In the genomic region with DNA sequence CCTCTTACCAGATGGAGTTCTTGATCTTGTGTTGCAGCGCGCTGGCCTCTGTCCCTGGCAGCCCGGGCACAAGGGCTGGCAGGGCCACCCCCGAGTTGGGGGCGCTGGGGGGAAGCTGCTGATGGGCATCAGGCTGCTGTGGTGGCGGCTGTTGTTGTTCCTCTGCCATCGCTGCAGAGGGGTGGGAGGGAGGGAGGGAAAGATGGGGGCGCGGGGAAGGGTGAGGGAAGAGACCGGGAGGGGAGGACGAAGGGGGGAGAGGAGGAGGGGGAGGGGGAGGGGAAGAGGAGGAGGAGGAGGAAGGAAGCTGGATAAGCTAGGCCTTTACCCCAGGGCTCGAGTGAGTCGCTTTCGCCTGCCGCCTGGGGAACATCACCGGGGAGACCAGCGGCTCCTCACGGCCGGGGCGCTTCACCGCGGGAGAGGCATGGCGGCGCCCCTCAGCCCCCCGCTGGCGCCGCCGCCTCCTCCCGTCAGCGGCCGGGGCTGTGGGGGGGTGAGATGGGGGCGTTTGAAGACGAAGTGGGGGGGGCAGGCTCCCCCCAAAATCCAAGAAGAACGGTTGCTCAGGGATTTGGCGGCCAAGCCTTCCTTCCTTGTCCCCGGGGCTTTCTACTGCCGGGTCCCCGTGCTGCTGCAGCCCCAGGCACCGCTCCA, we compare ENCODE assay signal across 8 cellular contexts. TPM values are rescaled to one million over a fixed set of nuclear protein-coding genes. Genes with fewer than 3 reads are reported as not detected.
DNase-seq lines count a peak whose midpoint lies in the region; ATAC-seq and TF ChIP-seq lines count a peak whose summit lies in the region.

No MANE protein-coding gene starts in this region.

- H3K9ac ChIP-seq in mammary epithelial cell (ENCODE audit: insufficient read depth, low read length): peak overlapping the region; percentile 51

- H3K27ac ChIP-seq in KOPT-K1 (ENCODE audit: low read depth, low read length, poor library complexity, severe bottlenecking) (peak overlapping the region; percentile 85), mammary epithelial cell (ENCODE audit: insufficient read depth, low read depth, low read length) (peak overlapping the region; percentile 56), skin epidermis (peak overlapping the region; percentile 83 to 99 (median 96))

- H3K4me1 Mint-ChIP-seq in T-helper 1 cell treated with Interleukin-12 subunit alpha and Interleukin-12 subunit beta and Interleukin-4 antibody, amounts not matched to agents 30 μg/mL and 1 μg/mL, for 36 hours (ENCODE audit: low read depth): peaks cover 39% of the 10 kb centered on the region
- H3K4me1 Mint-ChIP-seq in immature natural killer cell: peaks cover 44 to 60% of the 10 kb centered on the region in 2 donors

- peaks cover 8% of the 10 kb centered on the region for H3K36me3 Mint-ChIP-seq in T-helper 1 cell treated with Interleukin-12 subunit alpha and Interleukin-12 subunit beta and Interleukin-4 antibody, amounts not matched to agents 30 μg/mL and 1 μg/mL, for 36 hours (ENCODE audit: low read depth)
- no peaks in the 10 kb centered on the region for H3K36me3 Mint-ChIP-seq in immature natural killer cell

- peak; percentile 10 for ATAC-seq in GM19372 (IDR thresholded peaks at IDR 0.05; ENCODE audit: low read depth, unreplicated experiment)
- ATAC-seq in HG03469 (IDR thresholded peaks at IDR 0.05; ENCODE audit: unreplicated experiment): no peak

- H3K9me3 Mint-ChIP-seq in T-helper 1 cell treated with Interleukin-12 subunit alpha and Interleukin-12 subunit beta and Interleukin-4 antibody, amounts not matched to agents 30 μg/mL and 1 μg/mL, for 36 hours: no peaks in the 10 kb centered on the region
- H3K9me3 Mint-ChIP-seq in immature natural killer cell: no peaks in the 10 kb centered on the region

- DNase-seq in AG08395 (ENCODE audit: low spot score) (peak; percentile 8), mammary epithelial cell (no peak), immature natural killer cell (peak in 2 of 3 donors; percentile 24 to 26)

- H3K9me3 ChIP-seq in KOPT-K1 (ENCODE audit: insufficient read depth, low read length, poor library complexity, severe bottlenecking) (no peaks in the 10 kb centered on the region), mammary epithelial cell (replicated peaks; ENCODE audit: insufficient read depth, low read length) (no peaks in the 10 kb centered on the region)

- peaks cover 17% of the 10 kb centered on the region for H3K4me1 ChIP-seq in mammary epithelial cell (ENCODE audit: insufficient read depth, low read length)

- peak overlapping the region; percentile 95 for H2AFZ ChIP-seq in mammary epithelial cell (ENCODE audit: low read depth, low read length)

- peak overlapping the region; percentile 90 for H3K4me3 Mint-ChIP-seq in T-helper 1 cell treated with Interleukin-12 subunit alpha and Interleukin-12 subunit beta and Interleukin-4 antibody, amounts not matched to agents 30 μg/mL and 1 μg/mL, for 36 hours
- peak overlapping the region; percentile 86 to 95 (median 93) for H3K4me3 Mint-ChIP-seq in immature natural killer cell

- peak overlapping the region; percentile 96 for H3K4me2 ChIP-seq in mammary epithelial cell (ENCODE audit: insufficient read depth, low read depth, low read length)

- BruUV-seq in mammary epithelial cell (replicated peaks; lab: Mats Ljungman, UMichigan): no TSS peak

- H3K4me3 ChIP-seq in mammary epithelial cell (replicated peaks in 1 of 3; ENCODE audit: insufficient read depth in 1 of 3, low read depth in 2 of 3, low read length in 3 of 3) (peak overlapping the region; percentile 61 to 99 (median 98)), skin epidermis (peak overlapping the region; percentile 74 to 93 (median 90))

- no peaks in the 10 kb centered on the region for H3K27me3 ChIP-seq in mammary epithelial cell (ENCODE audit: insufficient read depth, low read length)

- peak in 1 of 2 donors; percentile 3 for TF ChIP-seq CTCF in mammary epithelial cell (conservative IDR thresholded peaks at IDR 0.05 in 1 of 2, IDR thresholded peaks at IDR 0.05 in 1 of 2; ENCODE audit: extremely low read depth in 1 of 2, insufficient read depth in 1 of 2, low read depth in 1 of 2, low read length in 2 of 2)

- CTCF ChIA-PET in mammary epithelial cell (lab: Charles Lee; ENCODE audit: low non-redundant PET): no interaction called here

- WGBS in mammary epithelial cell (ENCODE audit: low coverage, missing lambda C conversion rate): 0% methylated on average over 5 of the region's 39 CpGs

- no peaks in the 10 kb centered on the region for H3K27me3 Mint-ChIP-seq in T-helper 1 cell treated with Interleukin-12 subunit alpha and Interleukin-12 subunit beta and Interleukin-4 antibody, amounts not matched to agents 30 μg/mL and 1 μg/mL, for 36 hours (ENCODE audit: low read depth)
- peaks cover 6 to 10% (median 10%) of the 10 kb centered on the region in 3 donors for H3K27me3 Mint-ChIP-seq in immature natural killer cell (ENCODE audit: low read depth in 3 of 3)

- in situ Hi-C loops in mammary epithelial cell (cut with MboI; ENCODE audit: low sequenced_read_pairs in 2 of 2): no loop called here

- peaks cover 57% of the 10 kb centered on the region for H3K79me2 ChIP-seq in mammary epithelial cell (ENCODE audit: insufficient read depth, low read length)

- dilution Hi-C loops in mammary epithelial cell (cut with HindIII; ENCODE audit: low sequenced_read_pairs): no loop called here

- no peaks in the 10 kb centered on the region for H4K20me1 ChIP-seq in mammary epithelial cell (ENCODE audit: insufficient read depth, low read length)

- peak overlapping the region; percentile 90 for H3K27ac Mint-ChIP-seq in T-helper 1 cell treated with Interleukin-12 subunit alpha and Interleukin-12 subunit beta and Interleukin-4 antibody, amounts not matched to agents 30 μg/mL and 1 μg/mL, for 36 hours
- H3K27ac Mint-ChIP-seq in immature natural killer cell: peak overlapping the region in 5 of 6 donors; percentile 67 to 94 (median 76)

- H3K36me3 ChIP-seq in KOPT-K1 (ENCODE audit: insufficient read depth, low read length) (peaks cover 12% of the 10 kb centered on the region), mammary epithelial cell (ENCODE audit: insufficient read depth, low read length) (no peaks in the 10 kb centered on the region)

- intact Hi-C loops in mammary epithelial cell (cut with micrococcal nuclease): loop anchor here (5.0 kb wide), 2 partner anchors 141 to 346 kb away; no protein-coding TSS in a partner anchor

RNA-seq across cellular contexts. Expression of gene RFX7, which starts 0.4 kb away (rescaled TPM):
- 10 to 100 TPM; 14.7 to 32.4 TPM for total RNA-seq in mammary epithelial cell
- polyA plus RNA-seq in mammary epithelial cell (8.3 TPM), immature natural killer cell (1 to 10 TPM in 2 of 3 donors, under 1 TPM in 1; 0.03 to 4.7 (median 2.4) TPM)
- polyA minus RNA-seq in mammary epithelial cell: 34.0 TPM
